ENCODE assay signal across 1 cellular context in genomic region chr14:86796221-86797074, GRCh38.
TF ChIP-seq lines count a peak whose summit lies in the region.

No MANE protein-coding gene starts in this region.

TF ChIP-seq in IMR-90, 13 proteins besides CTCF, POLR2A, EP300 and RAD21:
- TF ChIP-seq SMC3 (IDR thresholded peaks at IDR 0.05; ENCODE audit: low read depth, low read length): no peak
- 0 out of 2 replicates have a peak, but pooled peaks have one; percentile 6 for TF ChIP-seq MAFK (IDR thresholded peaks at IDR 0.05; ENCODE audit: low read depth, low read length)
- no peak for TF ChIP-seq CHD1 (IDR thresholded peaks at IDR 0.05; ENCODE audit: low read depth, low read length)
- TF ChIP-seq CEBPB (IDR thresholded peaks at IDR 0.05; ENCODE audit: low read depth, low read length): 0 out of 2 replicates have a peak, but pooled peaks have one; percentile 1
- no peak for TF ChIP-seq RCOR1 (IDR thresholded peaks at IDR 0.05; ENCODE audit: insufficient replicate concordance, low read length)
- TF ChIP-seq, protein P1, sequence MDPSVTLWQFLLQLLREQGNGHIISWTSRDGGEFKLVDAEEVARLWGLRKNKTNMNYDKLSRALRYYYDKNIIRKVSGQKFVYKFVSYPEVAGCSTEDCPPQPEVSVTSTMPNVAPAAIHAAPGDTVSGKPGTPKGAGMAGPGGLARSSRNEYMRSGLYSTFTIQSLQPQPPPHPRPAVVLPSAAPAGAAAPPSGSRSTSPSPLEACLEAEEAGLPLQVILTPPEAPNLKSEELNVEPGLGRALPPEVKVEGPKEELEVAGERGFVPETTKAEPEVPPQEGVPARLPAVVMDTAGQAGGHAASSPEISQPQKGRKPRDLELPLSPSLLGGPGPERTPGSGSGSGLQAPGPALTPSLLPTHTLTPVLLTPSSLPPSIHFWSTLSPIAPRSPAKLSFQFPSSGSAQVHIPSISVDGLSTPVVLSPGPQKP (IDR thresholded peaks at IDR 0.05; ENCODE audit: borderline replicate concordance, low read depth, low read length): no peak
